29 cellular contexts compared by ENCODE assay signal in genomic region chr2:217832115-217832514, GRCh38.
DNase-seq lines count a peak whose midpoint lies in the region; ATAC-seq and TF ChIP-seq lines count a peak whose summit lies in the region.
"Had no signal": no experiment of that assay in that cellular context is flagged by ENCODE, and none has a peak within 500 bp of the region (broad histone marks: within the 10 kb centered on the region; RNA-seq: fewer than 3 reads in every experiment).

No MANE protein-coding gene starts in this region.

- no peaks in the 10 kb centered on the region for H3K9me2 ChIP-seq in GM23248 (ENCODE audit: insufficient read depth)

- H3K79me2 ChIP-seq in GM23248 (ENCODE audit: insufficient read depth), result peaks cover 38% of the 10 kb centered on the region

- H3K4me3 Mint-ChIP-seq in chondrocyte (ENCODE audit: unreplicated experiment), result no peak overlapping the region
- no peak overlapping the region for H3K4me3 Mint-ChIP-seq in nephron progenitor cell
- H3K4me3 Mint-ChIP-seq in stimulated activated naive CD8-positive, alpha-beta T cell treated with anti-CD3 and anti-CD28 coated beads, Interleukin-15, amount 100 ng/mL, for 72 hours, result no peak overlapping the region
- H3K4me3 Mint-ChIP-seq: activated B cell treated with CpG ODN at 0.5 μM for 24 hours; activated CD4-positive, alpha-beta T cell treated with anti-CD3 and anti-CD28 coated beads, Interleukin-2, amount 10 ng/mL, durations not matched to agents 7 days and 5 days; activated naive CD8-positive, alpha-beta T cell treated with anti-CD3 and anti-CD28 coated beads, Interleukin-2, amount 10 ng/mL, durations not matched to agents 7 days and 5 days; activated T-cell treated with anti-CD3 and anti-CD28 coated beads, Interleukin-2, amount 50 U/mL, for 24 hours; dendritic cell treated with granulocyte-macrophage colony-stimulating factor and Interleukin-4, amounts not matched to agents 40 ng/mL and 50 ng/mL, for 4 days; T-cell had no signal

- H3K27me3 ChIP-seq in left ventricle myocardium inferior (ENCODE audit: low read depth) (no peaks in the 10 kb centered on the region), thoracic aorta (replicated peaks; ENCODE audit: insufficient read depth) (no peaks in the 10 kb centered on the region), GM23248 (replicated peaks; ENCODE audit: insufficient read depth) (no peaks in the 10 kb centered on the region)
- H3K27me3 ChIP-seq: BE2C, suprapubic skin, vagina had no signal

- H3K27ac ChIP-seq in left ventricle myocardium inferior (replicated peaks) (peak overlapping the region; percentile 95), thoracic aorta (peak overlapping the region; percentile 17 to 50), GM23248 (no peak overlapping the region)
- H3K27ac ChIP-seq: RWPE1, suprapubic skin, vagina had no signal

- DNase-seq in chondrocyte (ENCODE audit: low spot score) (no peak), left ventricle myocardium inferior (no peak), nephron progenitor cell (no peak), thoracic aorta (ENCODE audit: low spot score) (no peak), GM23248 (no peak), superior temporal gyrus (ENCODE audit: extremely low spot score) (no peak)
- DNase-seq in stimulated activated naive CD8-positive, alpha-beta T cell treated with anti-CD3 and anti-CD28 coated beads, Interleukin-15, amount 100 ng/mL, for 72 hours, result no peak
- DNase-seq: activated B cell treated with CpG ODN at 0.5 μM for 24 hours; activated CD4-positive, alpha-beta T cell treated with anti-CD3 and anti-CD28 coated beads, Interleukin-2, amount 10 ng/mL, durations not matched to agents 7 days and 5 days; activated gamma-delta T cell; activated naive CD8-positive, alpha-beta T cell treated with anti-CD3 and anti-CD28 coated beads, Interleukin-2, amount 10 ng/mL, durations not matched to agents 7 days and 5 days; activated T-cell treated with anti-CD3 and anti-CD28 coated beads, Interleukin-2, amount 50 U/mL, for 24 hours; BE2C; caudate nucleus; erythroblast; H7; NCI-H1436; NCI-H2081; NCI-H2227 treated with DMSO at 0.1 percent for 48 hours; NCI-H526; OCI-M1; stimulated activated CD4-positive, alpha-beta T cell treated with anti-CD3 and anti-CD28 coated beads, Interleukin-4, amount 100 ng/mL, for 24 hours; T-cell had no signal

- no peak overlapping the region for H3K4me2 ChIP-seq in GM23248 (ENCODE audit: unreplicated experiment)

- no peak overlapping the region for H2AFZ ChIP-seq in GM23248

- no peaks in the 10 kb centered on the region for H3K9me3 ChIP-seq in left ventricle myocardium inferior (replicated peaks)
- no peaks in the 10 kb centered on the region for H3K9me3 ChIP-seq in thoracic aorta
- no peaks in the 10 kb centered on the region for H3K9me3 ChIP-seq in GM23248 (ENCODE audit: low read depth)
- H3K9me3 ChIP-seq: BE2C, suprapubic skin, vagina had no signal

- no peaks in the 10 kb centered on the region for H3K27me3 Mint-ChIP-seq in chondrocyte (ENCODE audit: low read depth)
- peaks cover 5% of the 10 kb centered on the region for H3K27me3 Mint-ChIP-seq in nephron progenitor cell (ENCODE audit: low read depth, poor library complexity)
- peaks cover 7% of the 10 kb centered on the region for H3K27me3 Mint-ChIP-seq in stimulated activated naive CD8-positive, alpha-beta T cell treated with anti-CD3 and anti-CD28 coated beads, Interleukin-15, amount 100 ng/mL, for 72 hours
- H3K27me3 Mint-ChIP-seq: activated CD4-positive, alpha-beta T cell treated with anti-CD3 and anti-CD28 coated beads, Interleukin-2, amount 10 ng/mL, durations not matched to agents 7 days and 5 days had no signal

- intact Hi-C loops in left ventricle myocardium inferior (cut with micrococcal nuclease), result no loop called here

- H3K27ac Mint-ChIP-seq in chondrocyte (ENCODE audit: unreplicated experiment) (peak overlapping the region; percentile 58), nephron progenitor cell (peak overlapping the region; percentile 9)
- peak overlapping the region in 1 of 2 donors; percentile 13 for H3K27ac Mint-ChIP-seq in stimulated activated naive CD8-positive, alpha-beta T cell treated with anti-CD3 and anti-CD28 coated beads, Interleukin-15, amount 100 ng/mL, for 72 hours
- H3K27ac Mint-ChIP-seq: activated B cell treated with CpG ODN at 0.5 μM for 24 hours; activated CD4-positive, alpha-beta T cell treated with anti-CD3 and anti-CD28 coated beads, Interleukin-2, amount 10 ng/mL, durations not matched to agents 7 days and 5 days; activated naive CD8-positive, alpha-beta T cell treated with anti-CD3 and anti-CD28 coated beads, Interleukin-2, amount 10 ng/mL, durations not matched to agents 7 days and 5 days; activated T-cell treated with anti-CD3 and anti-CD28 coated beads, Interleukin-2, amount 50 U/mL, for 24 hours; T-cell had no signal

- TF ChIP-seq CTCF in chondrocyte (IDR thresholded peaks at IDR 0.05) (no peak), left ventricle myocardium inferior (IDR thresholded peaks at IDR 0.05; ENCODE audit: borderline replicate concordance) (no peak), nephron progenitor cell (IDR thresholded peaks at IDR 0.05) (no peak), thoracic aorta (IDR thresholded peaks at IDR 0.05) (no peak)

- no peak overlapping the region for H3K9ac ChIP-seq in GM23248

- H3K9me3 Mint-ChIP-seq in chondrocyte (ENCODE audit: low read depth) (no peaks in the 10 kb centered on the region), nephron progenitor cell (no peaks in the 10 kb centered on the region)
- no peaks in the 10 kb centered on the region for H3K9me3 Mint-ChIP-seq in stimulated activated naive CD8-positive, alpha-beta T cell treated with anti-CD3 and anti-CD28 coated beads, Interleukin-15, amount 100 ng/mL, for 72 hours
- H3K9me3 Mint-ChIP-seq: activated B cell treated with CpG ODN at 0.5 μM for 24 hours; activated CD4-positive, alpha-beta T cell treated with anti-CD3 and anti-CD28 coated beads, Interleukin-2, amount 10 ng/mL, durations not matched to agents 7 days and 5 days; activated naive CD8-positive, alpha-beta T cell treated with anti-CD3 and anti-CD28 coated beads, Interleukin-2, amount 10 ng/mL, durations not matched to agents 7 days and 5 days; activated T-cell treated with anti-CD3 and anti-CD28 coated beads, Interleukin-2, amount 50 U/mL, for 24 hours; dendritic cell treated with granulocyte-macrophage colony-stimulating factor and Interleukin-4, amounts not matched to agents 40 ng/mL and 50 ng/mL, for 4 days; T-cell had no signal

- 84 to 88% methylated on average over 5 of the region's 5 CpGs for WGBS in GM23248 (ENCODE audit: low coverage in 1 of 2, low lambda C conversion rate in 2 of 2, missing lambda C conversion rate in 2 of 2), 2 experiments

- H3F3A ChIP-seq in GM23248 (ENCODE audit: insufficient read depth), result peaks cover 32% of the 10 kb centered on the region

- no peak overlapping the region for H3K4me3 ChIP-seq in left ventricle myocardium inferior
- no peak overlapping the region for H3K4me3 ChIP-seq in thoracic aorta
- H3K4me3 ChIP-seq in GM23248, result no peak overlapping the region
- H3K4me3 ChIP-seq: GM12878, suprapubic skin, vagina had no signal

- in situ Hi-C loops in GM23248 (cut with MboI), result no loop called here

- H4K20me1 ChIP-seq in GM23248 (ENCODE audit: insufficient read depth), result no peaks in the 10 kb centered on the region

- peaks cover 81% of the 10 kb centered on the region for H3K36me3 ChIP-seq in left ventricle myocardium inferior
- H3K36me3 ChIP-seq in thoracic aorta, result peaks cover 78% of the 10 kb centered on the region
- H3K36me3 ChIP-seq in GM23248 (ENCODE audit: low read depth), result peaks cover 39% of the 10 kb centered on the region

- H3K4me1 ChIP-seq in left ventricle myocardium inferior, result peaks cover 100% of the 10 kb centered on the region
- peaks cover 40 to 100% of the 10 kb centered on the region in 2 donors for H3K4me1 ChIP-seq in thoracic aorta (ENCODE audit: control insufficient read depth in 1 of 2, low read depth in 2 of 2)
- H3K4me1 ChIP-seq in GM23248 (ENCODE audit: insufficient read depth), result peaks cover 29% of the 10 kb centered on the region
- H3K4me1 ChIP-seq: BE2C had no signal

- ATAC-seq in thoracic aorta (ENCODE audit: insufficient number of reproducible peaks, low FRiP score, low read depth), result no peak
- ATAC-seq in stimulated activated naive CD8-positive, alpha-beta T cell treated with anti-CD3 and anti-CD28 coated beads, Interleukin-15, amount 100 ng/mL, for 72 hours, result no peak
- ATAC-seq: GM12878, sciatic nerve, T-cell had no signal

- H3K4me1 Mint-ChIP-seq in chondrocyte (ENCODE audit: low read depth) (peaks cover 41% of the 10 kb centered on the region), nephron progenitor cell (peaks cover 44% of the 10 kb centered on the region)
- H3K4me1 Mint-ChIP-seq in stimulated activated naive CD8-positive, alpha-beta T cell treated with anti-CD3 and anti-CD28 coated beads, Interleukin-15, amount 100 ng/mL, for 72 hours, result no peaks in the 10 kb centered on the region
- H3K4me1 Mint-ChIP-seq: activated B cell treated with CpG ODN at 0.5 μM for 24 hours; activated CD4-positive, alpha-beta T cell treated with anti-CD3 and anti-CD28 coated beads, Interleukin-2, amount 10 ng/mL, durations not matched to agents 7 days and 5 days; activated naive CD8-positive, alpha-beta T cell treated with anti-CD3 and anti-CD28 coated beads, Interleukin-2, amount 10 ng/mL, durations not matched to agents 7 days and 5 days; T-cell had no signal

- H3K36me3 Mint-ChIP-seq in chondrocyte (ENCODE audit: low read depth) (peaks cover 54% of the 10 kb centered on the region), nephron progenitor cell (ENCODE audit: low read depth) (peaks cover 15% of the 10 kb centered on the region)
- H3K36me3 Mint-ChIP-seq: activated naive CD8-positive, alpha-beta T cell treated with anti-CD3 and anti-CD28 coated beads, Interleukin-2, amount 10 ng/mL, durations not matched to agents 7 days and 5 days; T-cell had no signal
